ENCODE assay signal across 7 cellular contexts in the genomic region with DNA sequence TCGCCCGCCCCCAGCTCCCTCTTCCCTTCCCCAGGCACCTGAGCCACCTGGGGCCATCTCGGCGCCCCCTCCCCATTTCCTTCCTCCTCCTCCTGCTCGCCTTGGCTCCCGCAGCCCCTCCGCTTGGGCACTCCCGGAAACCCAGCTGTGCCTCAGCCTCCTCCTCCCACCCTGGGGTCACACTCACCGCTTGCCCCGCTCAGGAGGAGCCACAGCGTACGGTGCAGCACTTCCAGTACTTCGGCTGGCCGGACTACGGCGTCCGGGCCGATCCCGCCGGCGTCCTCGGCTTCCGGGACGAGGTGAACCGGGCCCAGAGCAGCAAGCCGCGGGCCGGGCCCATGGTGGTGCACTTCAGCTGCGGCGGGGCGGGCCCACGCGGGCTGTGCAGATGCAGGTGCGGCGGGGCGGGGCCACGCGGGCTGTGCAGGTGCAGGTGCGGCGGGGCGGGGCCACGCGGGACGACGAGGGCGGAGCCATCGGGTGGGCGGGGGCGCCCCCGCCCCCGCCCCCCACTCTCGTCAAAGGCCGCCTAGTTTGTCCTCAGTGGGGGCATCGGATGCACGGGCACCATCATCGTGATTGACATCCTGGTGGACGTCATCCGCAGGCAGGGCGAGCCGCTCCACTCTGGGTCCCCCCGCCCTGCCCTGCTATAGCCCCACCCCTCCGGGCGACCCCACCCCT. TPM values are rescaled to one million over a fixed set of nuclear protein-coding genes. Genes with fewer than 3 reads are reported as not detected.
A peak's percentile ranks its signal among the peaks of the same experiment; 100 is the strongest.
DNase-seq lines count a peak whose midpoint lies in the region; ATAC-seq and TF ChIP-seq lines count a peak whose summit lies in the region.
"Had no signal": no experiment of that assay in that cellular context is flagged by ENCODE, and none has a peak within 500 bp of the region (broad histone marks: within the 10 kb centered on the region; RNA-seq: fewer than 3 reads in every experiment).

No MANE protein-coding gene starts in this region.

- H3F3A ChIP-seq in OCI-LY1 (ENCODE audit: insufficient read depth, low read length), result no peaks in the 10 kb centered on the region

- no peaks in the 10 kb centered on the region for H4K20me1 ChIP-seq in OCI-LY1 (ENCODE audit: insufficient read depth, low read length)

- H3K9me3 ChIP-seq in OCI-LY1 (ENCODE audit: low read length) (no peaks in the 10 kb centered on the region), ectodermal cell (ENCODE audit: control insufficient read depth, low read length) (no peaks in the 10 kb centered on the region)

- H3K27ac ChIP-seq in OCI-LY1 (ENCODE audit: low read depth, low read length, poor library complexity, severe bottlenecking) (no peak overlapping the region), ectodermal cell (ENCODE audit: insufficient read depth, low read depth, low read length, poor library complexity, severe bottlenecking) (no peak overlapping the region)

- peak; percentile 11 for ATAC-seq in GM18511 (IDR thresholded peaks at IDR 0.05; ENCODE audit: unreplicated experiment)
- ATAC-seq in stimulated activated effector memory CD8-positive, alpha-beta T cell treated with anti-CD3 and anti-CD28 coated beads, Interleukin-12 subunit alpha, Interleukin-12 subunit beta, amount 100 ng/mL, for 72 hours, result peak; percentile 2
- no peak for ATAC-seq in GM18873 (IDR thresholded peaks at IDR 0.05; ENCODE audit: low FRiP score, unreplicated experiment)

- no peaks in the 10 kb centered on the region for H3K79me2 ChIP-seq in OCI-LY1 (ENCODE audit: insufficient read depth, low read length)

- peaks cover 35% of the 10 kb centered on the region for H3K4me1 Mint-ChIP-seq in stimulated activated effector memory CD8-positive, alpha-beta T cell treated with anti-CD3 and anti-CD28 coated beads, Interleukin-12 subunit alpha, Interleukin-12 subunit beta, amount 100 ng/mL, for 72 hours

- H3K4me3 Mint-ChIP-seq in stimulated activated effector memory CD8-positive, alpha-beta T cell treated with anti-CD3 and anti-CD28 coated beads, Interleukin-12 subunit alpha, Interleukin-12 subunit beta, amount 100 ng/mL, for 72 hours, result peak overlapping the region; percentile 63

- H3K4me1 ChIP-seq in OCI-LY1 (ENCODE audit: insufficient read depth, low read length, severe bottlenecking), result peaks cover 6% of the 10 kb centered on the region
- peaks cover 32% of the 10 kb centered on the region for H3K4me1 ChIP-seq in ectodermal cell (ENCODE audit: control insufficient read depth, insufficient read depth, low read length)

- H3K4me3 ChIP-seq in OCI-LY1 (ENCODE audit: low read depth, low read length, poor library complexity, severe bottlenecking) (peak overlapping the region; percentile 58), ectodermal cell (ENCODE audit: insufficient read depth, low read depth, low read length) (peak overlapping the region; percentile 65)

- peaks cover 34% of the 10 kb centered on the region for H3K36me3 Mint-ChIP-seq in stimulated activated effector memory CD8-positive, alpha-beta T cell treated with anti-CD3 and anti-CD28 coated beads, Interleukin-12 subunit alpha, Interleukin-12 subunit beta, amount 100 ng/mL, for 72 hours

- no peak overlapping the region for H2AFZ ChIP-seq in OCI-LY1 (ENCODE audit: low read length)

- H3K9me3 Mint-ChIP-seq in stimulated activated effector memory CD8-positive, alpha-beta T cell treated with anti-CD3 and anti-CD28 coated beads, Interleukin-12 subunit alpha, Interleukin-12 subunit beta, amount 100 ng/mL, for 72 hours, result no peaks in the 10 kb centered on the region

- DNase-seq in stimulated activated effector memory CD8-positive, alpha-beta T cell treated with anti-CD3 and anti-CD28 coated beads, Interleukin-12 subunit alpha, Interleukin-12 subunit beta, amount 100 ng/mL, for 72 hours (ENCODE audit: low spot score in 2 of 2), result no peak
- DNase-seq in dermis blood vessel endothelial cell, result no peak

- H3K4me2 ChIP-seq in OCI-LY1 (ENCODE audit: low read length), result peak overlapping the region; percentile 71

- no peak for TF ChIP-seq CTCF in OCI-LY1 (IDR thresholded peaks at IDR 0.05; ENCODE audit: low read length)

- H3K27ac Mint-ChIP-seq in stimulated activated effector memory CD8-positive, alpha-beta T cell treated with anti-CD3 and anti-CD28 coated beads, Interleukin-12 subunit alpha, Interleukin-12 subunit beta, amount 100 ng/mL, for 72 hours, result peak overlapping the region; percentile 5

- WGBS in ectodermal cell, 2 experiments, result 6 to 7% methylated on average over 61 to 62 of the region's 63 CpGs

- H3K27me3 ChIP-seq in OCI-LY1 (ENCODE audit: insufficient read depth, low read length), result peaks cover 19% of the 10 kb centered on the region; the same call in 1 of the 2 replicates
- H3K27me3 ChIP-seq in ectodermal cell (ENCODE audit: control insufficient read depth, insufficient read depth, low read length, poor library complexity, severe bottlenecking), result peaks cover 63% of the 10 kb centered on the region

- H3K9ac ChIP-seq in OCI-LY1 (ENCODE audit: low read length), result peak overlapping the region; percentile 23; the same call in 1 of the 2 replicates

- H3K9me2 ChIP-seq in OCI-LY1 (ENCODE audit: low read depth, low read length), result no peaks in the 10 kb centered on the region

- H3K36me3 ChIP-seq in OCI-LY1 (ENCODE audit: insufficient read depth, low read length) (no peaks in the 10 kb centered on the region; the same call in 1 of the 2 replicates), ectodermal cell (ENCODE audit: control insufficient read depth, insufficient read depth, low read length) (no peaks in the 10 kb centered on the region)

RNA-seq across cellular contexts. Expression of gene RNF223, which starts 5.6 kb away (rescaled TPM):
- polyA plus RNA-seq in ectodermal cell (2013, experiment 1 of 4), result not detected
- polyA plus RNA-seq in ectodermal cell (2013, experiment 2 of 4), result not detected
- polyA plus RNA-seq in ectodermal cell (2013, experiment 3 of 4), result not detected
- not detected for polyA plus RNA-seq in ectodermal cell (2013, experiment 4 of 4)
- not detected in 2 replicates for total RNA-seq in dermis blood vessel endothelial cell
- total RNA-seq: temporal lobe had no signal

RNA-seq across cellular contexts. Expression of gene C1orf159, which starts 47.4 kb away (rescaled TPM):
- polyA plus RNA-seq in ectodermal cell (2013, experiment 1 of 4), result 16.3 TPM
- 16.8 TPM for polyA plus RNA-seq in ectodermal cell (2013, experiment 2 of 4)
- polyA plus RNA-seq in ectodermal cell (2013, experiment 3 of 4), result 17.5 TPM
- 18.7 TPM for polyA plus RNA-seq in ectodermal cell (2013, experiment 4 of 4)
- 11.4 and 11.7 TPM in 2 replicates for total RNA-seq in dermis blood vessel endothelial cell

RNA-seq across cellular contexts. Expression of gene AGRN, which starts 48.6 kb away (rescaled TPM):
- 156 TPM for polyA plus RNA-seq in ectodermal cell (2013, experiment 1 of 4)
- polyA plus RNA-seq in ectodermal cell (2013, experiment 2 of 4), result 193 TPM
- polyA plus RNA-seq in ectodermal cell (2013, experiment 3 of 4), result 128 TPM
- polyA plus RNA-seq in ectodermal cell (2013, experiment 4 of 4), result 148 TPM
- 102 and 117 TPM in 2 replicates for total RNA-seq in dermis blood vessel endothelial cell

RNA-seq across cellular contexts. Expression of gene ISG15, which starts 55.2 kb away (rescaled TPM):
- polyA plus RNA-seq in ectodermal cell (2013, experiment 1 of 4), result 43.1 TPM
- 49.8 TPM for polyA plus RNA-seq in ectodermal cell (2013, experiment 2 of 4)
- polyA plus RNA-seq in ectodermal cell (2013, experiment 3 of 4), result 42.8 TPM
- 40.3 TPM for polyA plus RNA-seq in ectodermal cell (2013, experiment 4 of 4)
- total RNA-seq in dermis blood vessel endothelial cell, result 75.4 and 122 TPM in 2 replicates
